Comparison of ENCODE assay signal across 8 cellular contexts in genomic region chr7:76974793-76975579, GRCh38. TPM values are rescaled to one million over a fixed set of nuclear protein-coding genes. Genes with fewer than 3 reads are reported as not detected.
"Had no signal": no experiment of that assay in that cellular context is flagged by ENCODE, and none has a peak within 500 bp of the region (broad histone marks: within the 10 kb centered on the region; RNA-seq: fewer than 3 reads in every experiment).

No MANE protein-coding gene starts in this region.

RNA-seq across cellular contexts. Expression of gene SPDYE17, which starts 57.2 kb away (rescaled TPM):
- total RNA-seq: K562, M059J, OCI-LY7, PC-9, Right ventricle myocardium superior, RPMI7951, SJSA1 had no signal
- polyA plus RNA-seq: K562, SK-N-SH had no signal
